28 cellular contexts compared by ENCODE assay signal in the genomic region with DNA sequence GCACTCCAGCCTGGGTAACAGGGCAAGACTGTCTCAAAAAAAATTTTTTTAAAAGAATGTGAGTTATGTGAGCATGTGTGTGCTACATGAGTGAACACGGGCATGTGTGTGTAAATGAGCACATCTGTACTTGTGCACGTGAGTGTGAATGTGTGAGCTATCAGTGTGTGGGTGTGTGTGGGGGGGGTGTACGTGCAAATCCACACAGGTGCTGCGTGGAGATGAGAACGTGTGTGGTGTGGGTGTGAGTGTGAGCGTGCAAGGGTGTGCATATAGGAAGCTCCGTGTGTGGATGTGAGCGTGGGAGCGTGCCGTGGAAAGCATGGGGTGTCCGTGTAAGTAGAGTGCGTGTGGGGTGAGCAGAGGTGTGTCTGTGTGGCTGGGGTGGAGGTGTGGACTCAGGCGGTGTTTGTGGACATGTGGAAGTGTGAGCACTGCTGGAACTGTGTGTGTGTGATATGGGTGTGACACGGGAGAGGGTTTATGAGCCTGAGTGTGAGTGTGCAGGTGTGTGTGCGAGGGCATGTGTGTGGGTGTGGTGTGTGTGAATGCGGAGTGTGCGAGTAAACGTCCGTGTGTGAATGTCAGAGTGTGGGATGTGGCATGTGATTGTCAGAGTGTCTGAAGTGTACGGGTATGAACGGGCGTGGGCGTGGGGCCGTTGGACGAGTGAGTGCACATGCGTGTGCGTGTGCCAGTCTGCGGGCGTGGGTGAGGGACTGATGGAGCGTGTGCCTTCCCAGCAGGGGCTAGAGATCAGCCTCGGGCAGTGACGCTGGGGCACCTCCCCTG. TPM values are rescaled to one million over a fixed set of nuclear protein-coding genes. Genes with fewer than 3 reads are reported as not detected.
DNase-seq lines count a peak whose midpoint lies in the region; ATAC-seq, FAIRE-seq and TF ChIP-seq lines count a peak whose summit lies in the region.
"Had no signal": no experiment of that assay in that cellular context is flagged by ENCODE, and none has a peak within 500 bp of the region (broad histone marks: within the 10 kb centered on the region; RNA-seq: fewer than 3 reads in every experiment).

No MANE protein-coding gene starts in this region.

- no peak for TF ChIP-seq POLR2A in GM12878 (IDR thresholded peaks at IDR 0.05; ENCODE audit: low read depth, low read length)

- no peaks in the 10 kb centered on the region for H3K4me1 ChIP-seq in GM12878 (ENCODE audit: control insufficient read depth, insufficient read depth, low read length)
- H3K4me1 ChIP-seq in neuronal stem cell (ENCODE audit: control insufficient read depth in 2 of 2, insufficient read depth in 1 of 2, low read depth in 1 of 2, low read length in 2 of 2), result no peaks in the 10 kb centered on the region
- H3K4me1 ChIP-seq: Caco-2 had no signal

- peak overlapping the region; percentile 52 for H4K8ac ChIP-seq in neuronal stem cell (ENCODE audit: low read depth, low read length)

- intact Hi-C loops in GM12878 (cut with micrococcal nuclease; ENCODE audit: unreplicated experiment), result no loop called here

- RAD21 ChIA-PET in GM12878 (lab: Charles Lee; ENCODE audit: unreplicated experiment), result no interaction called here

- no TSS peak for BruUV-seq in GM12878 (replicated peaks; lab: Mats Ljungman, UMichigan)

- peak overlapping the region; percentile 59 for H3K14ac ChIP-seq in neuronal stem cell (ENCODE audit: low read length)

- peak overlapping the region; percentile 90 for H3K18ac ChIP-seq in neuronal stem cell (ENCODE audit: low read length)

- H2BK15ac ChIP-seq in neuronal stem cell (ENCODE audit: low read length), result peak overlapping the region; percentile 37

- no peak overlapping the region for H3K4me2 ChIP-seq in GM12878 (ENCODE audit: control insufficient read depth, insufficient read depth)
- H3K4me2 ChIP-seq in neuronal stem cell (ENCODE audit: insufficient read depth, low read length, poor library complexity, severe bottlenecking), result no peak overlapping the region
- H3K4me2 ChIP-seq: SK-N-SH had no signal

- peak overlapping the region; percentile 70 for H3K23ac ChIP-seq in neuronal stem cell (ENCODE audit: low read depth, low read length, poor library complexity)

- no peaks in the 10 kb centered on the region for H4K20me1 ChIP-seq in GM12878 (ENCODE audit: control insufficient read depth, insufficient read depth)

- H3K36me3 ChIP-seq in GM12878 (ENCODE audit: control insufficient read depth in 2 of 2, insufficient read depth in 2 of 2, low read length in 1 of 2) (no peaks in the 10 kb centered on the region), neuronal stem cell (replicated peaks in 1 of 2; ENCODE audit: control insufficient read depth in 2 of 2, insufficient read depth in 2 of 2, low read length in 2 of 2) (peaks cover 0 to 5% of the 10 kb centered on the region in 2 donors)

- SMC1A ChIA-PET in GM12878 (lab: Charles Lee; ENCODE audit: uncharacterized antibody, unreplicated experiment), result no interaction called here

- H2AFZ ChIP-seq in GM12878 (ENCODE audit: control insufficient read depth, low read depth, low read length) (no peak overlapping the region), neuronal stem cell (ENCODE audit: low read length) (no peak overlapping the region)

- in situ Hi-C loops in GM12878 (cut with MboI), result no loop called here

- TF ChIP-seq EP300 in GM12878 (IDR thresholded peaks at IDR 0.05; ENCODE audit: borderline replicate concordance in 1 of 2, control insufficient read depth in 1 of 2, low read depth in 2 of 2, low read length in 2 of 2), result no peak

- FAIRE-seq in GM12878 (lab: Jason Lieb, UNC), result no peak
- FAIRE-seq: endometrium, frontal cortex had no signal

- H2BK12ac ChIP-seq in neuronal stem cell (ENCODE audit: low read length), result no peak overlapping the region

- TF ChIP-seq CTCF in GM12878 (IDR thresholded peaks at IDR 0.05 in 2 of 3, conservative IDR thresholded peaks at IDR 0.05 in 1 of 3; ENCODE audit: control insufficient read depth in 2 of 3, extremely low read depth in 1 of 3, insufficient read depth in 1 of 3, low read depth in 3 of 3, low read length in 3 of 3), result no peak

- H3K9ac ChIP-seq in GM12878 (ENCODE audit: control insufficient read depth, insufficient read depth, low read length) (no peak overlapping the region), neuronal stem cell (ENCODE audit: low read depth, low read length, poor library complexity) (peak overlapping the region; percentile 70)
- H3K9ac ChIP-seq: SK-N-SH had no signal

- no peak overlapping the region for H3K4me3 ChIP-seq in GM12878
- H3K4me3 ChIP-seq in neuronal stem cell (ENCODE audit: low read length in 2 of 2), result peak overlapping the region in 1 of 2 donors; percentile 71
- H3K4me3 ChIP-seq: mucosa of descending colon, tibial artery had no signal

- peak overlapping the region; percentile 53 for H2AK5ac ChIP-seq in neuronal stem cell (ENCODE audit: low read depth, low read length)

- peak overlapping the region; percentile 72 for H4K91ac ChIP-seq in neuronal stem cell (ENCODE audit: low read depth, low read length, poor library complexity)

- H3K9me3 ChIP-seq in GM12878 (replicated peaks; ENCODE audit: control insufficient read depth, insufficient read depth, low read length), result no peaks in the 10 kb centered on the region
- peaks cover 0 to 4% of the 10 kb centered on the region in 2 donors for H3K9me3 ChIP-seq in neuronal stem cell (replicated peaks in 1 of 2; ENCODE audit: control insufficient read depth in 2 of 2, insufficient read depth in 1 of 2, low read depth in 1 of 2, low read length in 2 of 2)
- H3K9me3 ChIP-seq: Caco-2, mucosa of descending colon, SK-N-SH had no signal

- no peak overlapping the region for H2BK120ac ChIP-seq in neuronal stem cell (ENCODE audit: low read depth, low read length)

- H3K79me1 ChIP-seq in neuronal stem cell (ENCODE audit: low read depth, low read length), result no peaks in the 10 kb centered on the region

- 86% methylated on average over 29 of the region's 32 CpGs for WGBS in GM12878 (ENCODE audit: insufficient coverage, insufficient replicate concordance, low lambda C conversion rate, missing lambda C conversion rate)
- WGBS in neuronal stem cell (ENCODE audit: extremely low coverage in 2 of 2, insufficient read length in 2 of 2, insufficient replicate concordance in 1 of 2), 2 donors, result 100% methylated on average over 5 of the region's 32 CpGs; no CpG with 5 or more reads in 1 of the 2 donors

- CTCF ChIA-PET in GM12878 (lab: Yijun Ruan, JAX), result interaction anchor here (0.6 to 0.9 kb wide), 2 partner anchors 11 to 105 kb away, joined by 3 read pairs; no protein-coding TSS in a partner anchor

- no peaks in the 10 kb centered on the region for H3K79me2 ChIP-seq in GM12878 (ENCODE audit: control insufficient read depth, insufficient read depth, low read length)

- H3K4ac ChIP-seq in neuronal stem cell (ENCODE audit: low read length), result no peak overlapping the region

- POLR2A ChIA-PET in GM12878 (lab: Charles Lee), result interaction anchor here (0.6 kb wide), 1 partner anchor 142 kb away, joined by 7 read pairs; no protein-coding TSS in a partner anchor

- DNase-seq in GM12878 (ENCODE audit: low read depth, low spot score), result no peak
- no peak for DNase-seq in neuronal stem cell (ENCODE audit: low spot score)
- no peak for DNase-seq in DMS53 (lab: John Stamatoyannopoulos, UW)
- DNase-seq in NCI-H2107 (lab: John Stamatoyannopoulos, UW), result no peak
- DNase-seq: activated CD4-positive, alpha-beta T cell treated with anti-CD3 and anti-CD28 coated beads, Interleukin-2, amount 50 U/mL, for 4 hours; activated CD8-positive, alpha-beta memory T cell treated with anti-CD3 and anti-CD28 coated beads, Interleukin-2, amount 10 ng/mL, durations not matched to agents 7 days and 5 days; activated naive CD4-positive, alpha-beta T cell treated with Interleukin-2 at 50 U/mL for 16 hours; activated T-cell treated with anti-CD3 and anti-CD28 coated beads, Interleukin-2, amount 50 U/mL, for 4 hours; Caco-2; dermis blood vessel endothelial cell; DND-41; GF-D8; mucosa of descending colon; NCI-H1048; NCI-H1694; NCI-H2171; NCI-H510A treated with DMSO at 0.1 percent for 48 hours; stimulated activated CD4-positive, alpha-beta T cell treated with anti-CD3 and anti-CD28 coated beads, Interleukin-12 subunit alpha, Interleukin-12 subunit beta, amount 100 ng/mL, for 4 hours; stimulated activated CD4-positive, alpha-beta T cell treated with anti-CD3 and anti-CD28 coated beads, Interleukin-2, amount 100 ng/mL, for 48 hours; tibial artery had no signal

- no peak for TF ChIP-seq RAD21 in GM12878 (IDR thresholded peaks at IDR 0.05; ENCODE audit: insufficient read depth, low read depth, low read length)

- no peak for ATAC-seq in GM12878
- peak; percentile 24 for ATAC-seq in esophagus mucosa
- no peak for ATAC-seq in GM18868 (IDR thresholded peaks at IDR 0.05; ENCODE audit: unreplicated experiment)
- no peak for ATAC-seq in HG02763 (IDR thresholded peaks at IDR 0.05; ENCODE audit: unreplicated experiment)
- ATAC-seq: activated CD4-positive, CD25-positive, alpha-beta regulatory T cell treated with anti-CD3 and anti-CD28 coated beads, Interleukin-2, amount 50 U/mL, for 24 hours; activated CD8-positive, alpha-beta memory T cell treated with anti-CD3 and anti-CD28 coated beads, Interleukin-2, amount 10 ng/mL, durations not matched to agents 7 days and 5 days; activated T-cell treated with anti-CD3 and anti-CD28 coated beads, Interleukin-2, amount 50 U/mL, for 4 hours; mucosa of descending colon had no signal

- no peak overlapping the region for H3K27ac ChIP-seq in GM12878 (ENCODE audit: control insufficient read depth, insufficient read depth)
- peak overlapping the region; percentile 7 for H3K27ac ChIP-seq in neuronal stem cell (replicated peaks; ENCODE audit: low read length)
- H3K27ac ChIP-seq: C4-2B, tibial artery had no signal

- no peak overlapping the region for H2BK5ac ChIP-seq in neuronal stem cell (ENCODE audit: low read length)

- H3K27me3 ChIP-seq in GM12878 (replicated peaks in 1 of 2; ENCODE audit: control insufficient read depth in 2 of 2, insufficient read depth in 2 of 2, low read length in 1 of 2) (no peaks in the 10 kb centered on the region), neuronal stem cell (ENCODE audit: control insufficient read depth in 3 of 3, insufficient read depth in 3 of 3, low read depth in 1 of 3, low read length in 3 of 3) (no peaks in the 10 kb centered on the region)
- H3K27me3 ChIP-seq: tibial artery had no signal

RNA-seq across cellular contexts. Expression of gene FBXL18, which starts 44.0 kb away (rescaled TPM):
- 14.1 and 16.0 TPM in 2 replicates for total RNA-seq in GM12878 (2013; cell fraction: nucleolus; rRNA removed)
- 4.7 and 6.7 TPM in 2 replicates for total RNA-seq in GM12878 (2014; rRNA removed)
- 2.0 and 2.8 TPM in 2 replicates for total RNA-seq in GM12878 (2014; rRNA removed; fragmentation: Illumina TruSeq; extraction: Trizol)
- 15.9 and 19.6 TPM in 2 replicates for total RNA-seq in GM12878 (2021)
- 1.1 TPM for polyA plus RNA-seq in GM12878 (2011; ENCODE audit: low read depth)
- 0.61 and 2.0 TPM in 2 replicates for polyA plus RNA-seq in GM12878 (2011; rRNA removed)
- polyA plus RNA-seq in GM12878 (2011; cell fraction: cytosol; rRNA removed), result 2.1 and 3.8 TPM in 2 replicates
- 5.4 and 10.5 TPM in 2 replicates for polyA plus RNA-seq in GM12878 (2011; cell fraction: nucleus; rRNA removed)
- polyA plus RNA-seq in GM12878 (2012), result 3.4 TPM in 2 replicates
- polyA plus RNA-seq in GM12878 (2014; fragmentation: Illumina TruSeq; extraction: Trizol), result 0.95 and 2.7 TPM in 2 replicates
- polyA plus RNA-seq in GM12878 (2014; fragmentation: Nextera tagmentation; extraction: Ambion mirVana), result 1 to 10 TPM in 1 of 2 experiments, under 1 TPM in 1; 0.80 to 1.1 TPM
- 10.0 and 11.3 TPM in 2 replicates for polyA plus RNA-seq in GM12878 (2014; rRNA removed)
- polyA plus RNA-seq in GM12878 (2016; fragmentation: Nextera tagmentation; extraction: Ambion mirVana), result 10 to 100 TPM; 13.6 to 14.8 TPM
- 4.2 and 6.3 TPM in 2 replicates for polyA minus RNA-seq in GM12878 (2011; rRNA and poly(A)+ RNA removed)
- polyA minus RNA-seq in GM12878 (2011; cell fraction: cytosol; rRNA and poly(A)+ RNA removed), result 4.8 and 5.6 TPM in 2 replicates
- 3.7 and 7.7 TPM in 2 replicates for polyA minus RNA-seq in GM12878 (2011; cell fraction: nucleus; rRNA and poly(A)+ RNA removed)
- 9.4 TPM for total RNA-seq in esophagus mucosa
- polyA plus RNA-seq in neuronal stem cell (2013, experiment 1 of 2), result 5.1 TPM
- 5.4 TPM for polyA plus RNA-seq in neuronal stem cell (2013, experiment 2 of 2)

RNA-seq across cellular contexts. Expression of gene TNRC18, which starts 45.9 kb away (rescaled TPM):
- 38.2 and 49.8 TPM in 2 replicates for total RNA-seq in GM12878 (2013; cell fraction: nucleolus; rRNA removed)
- total RNA-seq in GM12878 (2014; rRNA removed) (6.5 and 6.8 TPM in 2 replicates), GM12878 (2014; rRNA removed; fragmentation: Illumina TruSeq; extraction: Trizol) (10.6 and 11.5 TPM in 2 replicates), GM12878 (2021) (31.3 and 31.7 TPM in 2 replicates), esophagus mucosa (26.2 TPM)
- polyA plus RNA-seq in GM12878 (2011; ENCODE audit: low read depth), result 7.4 TPM
- polyA plus RNA-seq in GM12878 (2011; rRNA removed) (3.9 and 4.0 TPM in 2 replicates), GM12878 (2014; fragmentation: Illumina TruSeq; extraction: Trizol) (10.3 and 18.2 TPM in 2 replicates), GM12878 (2014; fragmentation: Nextera tagmentation; extraction: Ambion mirVana) (under 1 TPM; 0.02 to 0.10 TPM), GM12878 (2014; rRNA removed) (13.7 and 17.2 TPM in 2 replicates), GM12878 (2016; fragmentation: Nextera tagmentation; extraction: Ambion mirVana) (1 to 10 TPM; 1.0 to 1.2 TPM)
- 5.7 and 7.9 TPM in 2 replicates for polyA plus RNA-seq in GM12878 (2011; cell fraction: cytosol; rRNA removed)
- 13.3 and 22.8 TPM in 2 replicates for polyA plus RNA-seq in GM12878 (2011; cell fraction: nucleus; rRNA removed)
- polyA plus RNA-seq in GM12878 (2012), result 13.4 and 15.7 TPM in 2 replicates
- polyA minus RNA-seq in GM12878 (2011; rRNA and poly(A)+ RNA removed), result 10.2 and 17.6 TPM in 2 replicates
- 12.0 and 17.7 TPM in 2 replicates for polyA minus RNA-seq in GM12878 (2011; cell fraction: cytosol; rRNA and poly(A)+ RNA removed)
- 10.3 and 17.7 TPM in 2 replicates for polyA minus RNA-seq in GM12878 (2011; cell fraction: nucleus; rRNA and poly(A)+ RNA removed)
- polyA plus RNA-seq in neuronal stem cell (2013, experiment 1 of 2), result 33.6 TPM
- polyA plus RNA-seq in neuronal stem cell (2013, experiment 2 of 2), result 37.1 TPM
